In the genomic region with DNA sequence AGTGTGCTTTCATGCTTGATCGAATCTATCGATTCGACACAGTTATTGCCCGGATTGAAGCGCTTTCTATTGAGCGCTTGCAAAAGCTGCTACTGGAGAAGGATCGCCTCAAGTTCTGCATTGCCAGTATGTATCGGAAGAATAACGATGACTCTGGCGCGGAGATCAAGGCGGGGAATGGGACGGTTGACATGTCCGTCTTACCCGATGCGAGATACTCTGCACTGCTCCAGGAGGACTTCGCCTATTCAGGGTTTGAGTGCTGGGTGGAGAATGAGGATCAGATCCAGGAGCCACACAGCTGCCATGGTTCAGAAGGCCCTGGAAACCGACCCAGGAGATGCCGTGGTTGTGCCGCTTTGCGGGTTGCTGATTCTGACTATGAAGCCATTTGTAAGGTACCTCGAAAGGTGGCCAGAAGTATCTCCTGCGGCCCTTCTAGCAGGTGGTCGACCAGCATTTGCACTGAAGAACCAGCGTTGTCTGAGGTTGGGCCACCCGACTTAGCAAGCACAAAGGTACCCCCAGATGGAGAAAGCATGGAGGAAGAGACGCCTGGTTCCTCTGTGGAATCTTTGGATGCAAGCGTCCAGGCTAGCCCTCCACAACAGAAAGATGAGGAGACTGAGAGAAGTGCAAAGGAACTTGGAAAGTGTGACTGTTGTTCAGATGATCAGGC, we compare ENCODE assay signal across 8 cellular contexts.
DNase-seq lines count a peak whose midpoint lies in the region; ATAC-seq and TF ChIP-seq lines count a peak whose summit lies in the region.
"Not testable (repeated sequence)": the region's sequence is repeated elsewhere in the genome, so short reads cannot be mapped to it uniquely, and the experiment has no call there.

No MANE protein-coding gene starts in this region.

- H3K4me3 ChIP-seq in Caco-2 (ENCODE audit: low read depth, low read length), result peak overlapping the region; percentile 39
- peak overlapping the region; percentile 53 for H3K4me3 ChIP-seq in NB4 (ENCODE audit: low read depth, low read length)
- peak overlapping the region; percentile 65 for H3K4me3 ChIP-seq in WERI-Rb-1 (ENCODE audit: low read depth, low read length)
- H3K4me3 ChIP-seq in heart right ventricle, result peak overlapping the region; percentile 3 to 63 (median 58)

- TF ChIP-seq POLR2A in NB4 (IDR thresholded peaks at IDR 0.05; ENCODE audit: extremely low read depth, insufficient read length), result not testable (repeated sequence)

- H3K36me3 Mint-ChIP-seq in Caco-2 (ENCODE audit: insufficient read depth, unreplicated experiment); naive thymus-derived CD8-positive, alpha-beta T cell; stimulated activated naive CD8-positive, alpha-beta T cell treated with anti-CD3 and anti-CD28 coated beads, Interleukin-15, Interleukin-2, amounts not matched to agents 100 ng/mL and 50 ng/mL, for 24 hours (ENCODE audit: low read depth): not testable (repeated sequence)

- not testable (repeated sequence) for H3K9me3 ChIP-seq in Caco-2; WERI-Rb-1 (ENCODE audit: severe bottlenecking); heart right ventricle

- DNase-seq in Caco-2 (peak in 1 of 2 experiments; percentile 23), NB4 (ENCODE audit: low read depth) (peak; percentile 11), WERI-Rb-1 (peak; percentile 53), brain pericyte (ENCODE audit: low read depth, low spot score) (peak; percentile 0), heart right ventricle (peak; percentile 4 to 12)
- peak in 7 of 10 donors; percentile 1 to 45 (median 9) for DNase-seq in naive thymus-derived CD8-positive, alpha-beta T cell

- H3K27me3 Mint-ChIP-seq in Caco-2 (ENCODE audit: insufficient read depth, unreplicated experiment); naive thymus-derived CD8-positive, alpha-beta T cell; stimulated activated naive CD8-positive, alpha-beta T cell treated with anti-CD3 and anti-CD28 coated beads, Interleukin-15, Interleukin-2, amounts not matched to agents 100 ng/mL and 50 ng/mL, for 24 hours: not testable (repeated sequence)

- peak; percentile 4 for ATAC-seq in GM21825 (IDR thresholded peaks at IDR 0.05; ENCODE audit: unreplicated experiment)
- ATAC-seq in heart right ventricle, result peak in 2 of 8 donors; percentile 1 to 16
- ATAC-seq in naive thymus-derived CD8-positive, alpha-beta T cell, result not testable (repeated sequence)

- peak overlapping the region; percentile 69 for H3K4me3 Mint-ChIP-seq in Caco-2 (ENCODE audit: unreplicated experiment)
- H3K4me3 Mint-ChIP-seq in naive thymus-derived CD8-positive, alpha-beta T cell, result peak overlapping the region; percentile 59 to 92 (median 85)
- peak overlapping the region; percentile 83 for H3K4me3 Mint-ChIP-seq in stimulated activated naive CD8-positive, alpha-beta T cell treated with anti-CD3 and anti-CD28 coated beads, Interleukin-15, Interleukin-2, amounts not matched to agents 100 ng/mL and 50 ng/mL, for 24 hours

- TF ChIP-seq CTCF in Caco-2 (IDR thresholded peaks at IDR 0.05; ENCODE audit: insufficient read depth in 1 of 2, low read depth in 1 of 2, low read length in 1 of 2, severe bottlenecking in 1 of 2, unreplicated experiment in 1 of 2); NB4 (IDR thresholded peaks at IDR 0.05; ENCODE audit: low read depth, low read length); WERI-Rb-1 (IDR thresholded peaks at IDR 0.05; ENCODE audit: low read depth, low read length); heart right ventricle (IDR thresholded peaks at IDR 0.05): not testable (repeated sequence)

- WGBS in heart right ventricle, 2 donors, result 16 to 17% methylated on average over 24 of the region's 28 CpGs

- H3K27ac ChIP-seq in WERI-Rb-1, result not testable (repeated sequence)
- H3K27ac ChIP-seq in heart right ventricle, result peak overlapping the region in 3 of 10 donors; percentile 32 to 61 (median 40)

- not testable (repeated sequence) for H3K27me3 ChIP-seq in Caco-2 (replicated peaks; ENCODE audit: control insufficient read depth, insufficient read depth, low read length); WERI-Rb-1 (ENCODE audit: insufficient read depth, low read depth, severe bottlenecking); heart right ventricle

- intact Hi-C loops in Caco-2 (cut with micrococcal nuclease; ENCODE audit: unreplicated experiment); heart right ventricle (cut with DNase I): not testable (repeated sequence)

- not testable (repeated sequence) for H3K36me3 ChIP-seq in Caco-2 (ENCODE audit: control insufficient read depth, insufficient read depth, low read length); WERI-Rb-1; heart right ventricle

- not testable (repeated sequence) for H3K4me1 Mint-ChIP-seq in Caco-2 (ENCODE audit: low read depth, unreplicated experiment)
- peaks cover 2 to 23% (median 12%) of the 10 kb centered on the region in 4 donors for H3K4me1 Mint-ChIP-seq in naive thymus-derived CD8-positive, alpha-beta T cell
- H3K4me1 Mint-ChIP-seq in stimulated activated naive CD8-positive, alpha-beta T cell treated with anti-CD3 and anti-CD28 coated beads, Interleukin-15, Interleukin-2, amounts not matched to agents 100 ng/mL and 50 ng/mL, for 24 hours (ENCODE audit: low read depth), result peaks cover 16% of the 10 kb centered on the region

- H3K9me3 Mint-ChIP-seq in Caco-2 (ENCODE audit: unreplicated experiment); naive thymus-derived CD8-positive, alpha-beta T cell; stimulated activated naive CD8-positive, alpha-beta T cell treated with anti-CD3 and anti-CD28 coated beads, Interleukin-15, Interleukin-2, amounts not matched to agents 100 ng/mL and 50 ng/mL, for 24 hours: not testable (repeated sequence)

- POLR2A ChIA-PET in Caco-2 (lab: Charles Lee); naive thymus-derived CD8-positive, alpha-beta T cell (lab: Charles Lee): not testable (repeated sequence)

- not testable (repeated sequence) for H3K4me1 ChIP-seq in Caco-2
- H3K4me1 ChIP-seq in heart right ventricle, result peaks cover 0 to 24% (median 5%) of the 10 kb centered on the region in 9 donors

- BruUV-seq in Caco-2 (replicated peaks; lab: Mats Ljungman, UMichigan), result TSS peak; percentile 22

- not testable (repeated sequence) for H3K27ac Mint-ChIP-seq in Caco-2 (ENCODE audit: unreplicated experiment); stimulated activated naive CD8-positive, alpha-beta T cell treated with anti-CD3 and anti-CD28 coated beads, Interleukin-15, Interleukin-2, amounts not matched to agents 100 ng/mL and 50 ng/mL, for 24 hours
- H3K27ac Mint-ChIP-seq in naive thymus-derived CD8-positive, alpha-beta T cell, result peak overlapping the region in 4 of 10 donors; percentile 37 to 71 (median 53)

- CTCF ChIA-PET in Caco-2 (lab: Charles Lee), result not testable (repeated sequence)
